In genomic region chr1:24384251-24385090, GRCh38 we compare ENCODE assay signal across 8 cellular contexts. TPM values are rescaled to one million over a fixed set of nuclear protein-coding genes. Genes with fewer than 3 reads are reported as not detected.
A peak's percentile ranks its signal among the peaks of the same experiment; 100 is the strongest.
DNase-seq lines count a peak whose midpoint lies in the region; ATAC-seq and TF ChIP-seq lines count a peak whose summit lies in the region.

No MANE protein-coding gene starts in this region.

- peaks cover 11% of the 10 kb centered on the region for H3K36me3 Mint-ChIP-seq in activated CD4-positive, alpha-beta memory T cell treated with anti-CD3 and anti-CD28 coated beads, Interleukin-2, amount 10 ng/mL, durations not matched to agents 7 days and 5 days (ENCODE audit: low read depth)

- no peaks in the 10 kb centered on the region for H3K27me3 ChIP-seq in heart right ventricle

- peak overlapping the region; percentile 82 for H3K27ac Mint-ChIP-seq in activated CD4-positive, alpha-beta memory T cell treated with anti-CD3 and anti-CD28 coated beads, Interleukin-2, amount 10 ng/mL, durations not matched to agents 7 days and 5 days

- no peak for TF ChIP-seq CTCF in heart right ventricle (IDR thresholded peaks at IDR 0.05)

- POLR2A ChIA-PET in activated CD4-positive, alpha-beta memory T cell treated with anti-CD3 and anti-CD28 coated beads, Interleukin-2, amount 10 ng/mL, durations not matched to agents 7 days and 5 days (lab: Charles Lee): interaction anchor here (1.0 to 2.5 kb wide), 10 partner anchors 9 to 258 kb away, joined by 3 to 25 read pairs (median 6); no protein-coding TSS in a partner anchor

- WGBS in heart right ventricle, 2 donors: 75 to 79% methylated on average over 13 of the region's 13 CpGs

- H3K9me3 ChIP-seq in heart right ventricle: no peaks in the 10 kb centered on the region

- peak in 5 of 8 donors; percentile 46 to 72 (median 58) for ATAC-seq in heart right ventricle

- peak overlapping the region in 1 of 10 donors; percentile 2 for H3K4me3 ChIP-seq in heart right ventricle

- no peaks in the 10 kb centered on the region for H3K27me3 Mint-ChIP-seq in activated CD4-positive, alpha-beta memory T cell treated with anti-CD3 and anti-CD28 coated beads, Interleukin-2, amount 10 ng/mL, durations not matched to agents 7 days and 5 days

- intact Hi-C loops in heart right ventricle (cut with DNase I): no loop called here

- in situ Hi-C loops in Caki2 (cut with HindIII; ENCODE audit: low pct_unique_long_range_greater_than_20kb, low sequenced_read_pairs): no loop called here

- peak; percentile 80 for DNase-seq in Caki2 (ENCODE audit: low read depth)
- peak; percentile 42 for DNase-seq in HCEC 1CT
- DNase-seq in activated CD4-positive, alpha-beta memory T cell treated with anti-CD3 and anti-CD28 coated beads, Interleukin-2, amount 10 ng/mL, durations not matched to agents 7 days and 5 days: peak; percentile 73
- no peak for DNase-seq in heart right ventricle
- DNase-seq in ureter (ENCODE audit: low spot score): peak; percentile 73
- DNase-seq in NCI-H1105 treated with DMSO at 0.1 percent for 48 hours (lab: John Stamatoyannopoulos, UW): no peak
- DNase-seq in GDM1 (lab: John Stamatoyannopoulos, UW): no peak
- DNase-seq in NCI-H2081 treated with DMSO at 0.1 percent for 48 hours (lab: John Stamatoyannopoulos, UW): no peak

- peaks cover 0 to 21% (median 0%) of the 10 kb centered on the region in 9 donors for H3K4me1 ChIP-seq in heart right ventricle

- CTCF ChIA-PET in activated CD4-positive, alpha-beta memory T cell treated with anti-CD3 and anti-CD28 coated beads, Interleukin-2, amount 10 ng/mL, durations not matched to agents 7 days and 5 days (lab: Charles Lee): interaction anchor here (0.6 to 3.7 kb wide), 18 partner anchors 8 to 259 kb away, joined by 3 to 49 read pairs (median 6); partner anchors contain the start of genes IFNLR1, NIPAL3 and SRRM1

- peaks cover 35% of the 10 kb centered on the region for H3K4me1 Mint-ChIP-seq in activated CD4-positive, alpha-beta memory T cell treated with anti-CD3 and anti-CD28 coated beads, Interleukin-2, amount 10 ng/mL, durations not matched to agents 7 days and 5 days

- H3K4me3 Mint-ChIP-seq in activated CD4-positive, alpha-beta memory T cell treated with anti-CD3 and anti-CD28 coated beads, Interleukin-2, amount 10 ng/mL, durations not matched to agents 7 days and 5 days: peak overlapping the region; percentile 18

- no peaks in the 10 kb centered on the region for H3K9me3 Mint-ChIP-seq in activated CD4-positive, alpha-beta memory T cell treated with anti-CD3 and anti-CD28 coated beads, Interleukin-2, amount 10 ng/mL, durations not matched to agents 7 days and 5 days

- H3K36me3 ChIP-seq in heart right ventricle: peaks cover 0 to 33% (median 0%) of the 10 kb centered on the region in 9 donors

- peak overlapping the region in 1 of 10 donors; percentile 51 for H3K27ac ChIP-seq in heart right ventricle

RNA-seq across cellular contexts. Expression of gene STPG1, which starts 29.1 kb away (rescaled TPM):
- 7.7 and 9.3 TPM in 2 replicates for total RNA-seq in Caki2 (2014; rRNA removed; shearing (Covaris generic); ENCODE audit: low replicate concordance)
- 1 to 10 TPM; 9.1 to 9.5 TPM for total RNA-seq in activated CD4-positive, alpha-beta memory T cell treated with anti-CD3 and anti-CD28 coated beads, Interleukin-2, amount 10 ng/mL, durations not matched to agents 7 days and 5 days
- total RNA-seq in heart right ventricle: 1 to 10 TPM; 2.7 to 6.6 (median 4.5) TPM
- polyA plus RNA-seq in heart right ventricle: 1 to 10 TPM; 3.3 to 5.7 TPM
- 23.8 TPM for total RNA-seq in ureter

RNA-seq across cellular contexts. Expression of gene NIPAL3, which starts 31.1 kb away (rescaled TPM):
- total RNA-seq in Caki2 (2014; rRNA removed; shearing (Covaris generic); ENCODE audit: low replicate concordance): 10.4 and 11.8 TPM in 2 replicates
- 10 to 100 TPM; 51.8 to 53.5 TPM for total RNA-seq in activated CD4-positive, alpha-beta memory T cell treated with anti-CD3 and anti-CD28 coated beads, Interleukin-2, amount 10 ng/mL, durations not matched to agents 7 days and 5 days
- total RNA-seq in heart right ventricle (10 to 100 TPM; 21.5 to 44.9 (median 27.2) TPM), ureter (35.5 TPM)
- 1 to 10 TPM; 5.3 to 9.8 TPM for polyA plus RNA-seq in heart right ventricle

Comparison
In these comparisons a context has a peak if more than half of its experiments do, and no peak if none do; other contexts are left out.
1. DNase-seq: peak in Caki2 (single experiment), HCEC 1CT (single experiment), activated CD4-positive, alpha-beta memory T cell treated with anti-CD3 and anti-CD28 coated beads, Interleukin-2, amount 10 ng/mL, durations not matched to agents 7 days and 5 days (single experiment) and ureter (single experiment); none in heart right ventricle (0 of 2), NCI-H1105 treated with DMSO at 0.1 percent for 48 hours (single experiment), GDM1 (single experiment) and NCI-H2081 treated with DMSO at 0.1 percent for 48 hours (single experiment).